In the genomic region with DNA sequence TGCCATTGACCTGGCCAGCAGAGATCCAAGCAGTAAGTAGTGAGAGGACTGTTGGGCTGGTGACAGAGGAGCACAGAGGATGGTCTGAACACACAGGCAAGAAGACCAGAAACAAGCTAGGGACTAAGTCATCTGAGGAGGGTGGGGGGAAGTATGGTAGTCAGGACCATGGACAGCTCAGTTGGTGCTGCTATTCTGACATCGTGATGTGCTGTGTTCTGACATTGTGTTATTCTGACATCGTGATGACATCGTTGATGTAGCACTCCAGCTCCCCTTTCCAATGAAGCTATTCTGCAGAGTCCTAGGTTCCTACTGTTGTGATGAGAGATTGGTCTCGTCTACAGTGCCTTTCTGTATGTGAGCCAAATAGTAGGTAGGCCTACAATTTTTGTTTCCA, we compare ENCODE assay signal across 2 cellular contexts.
TF ChIP-seq lines count a peak whose summit lies in the region.

No MANE protein-coding gene starts in this region.

TF ChIP-seq in K562, 482 proteins besides CTCF, POLR2A, EP300 and RAD21 (continued from another document):
- TF ChIP-seq DMBX1 (CRISPR knock-in tag; IDR thresholded peaks at IDR 0.05; ENCODE audit: borderline replicate concordance) (peak; percentile 57; the same call in 1 of the 2 replicates), ZNF197 (CRISPR knock-in tag; IDR thresholded peaks at IDR 0.05; ENCODE audit: low read depth) (peak; percentile 88)
- TF ChIP-seq, protein P1, sequence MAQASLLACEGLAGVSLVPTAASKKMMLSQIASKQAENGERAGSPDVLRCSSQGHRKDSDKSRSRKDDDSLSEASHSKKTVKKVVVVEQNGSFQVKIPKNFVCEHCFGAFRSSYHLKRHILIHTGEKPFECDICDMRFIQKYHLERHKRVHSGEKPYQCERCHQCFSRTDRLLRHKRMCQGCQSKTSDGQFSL (CRISPR knock-in tag; IDR thresholded peaks at IDR 0.05): peak; percentile 85
- TF ChIP-seq, protein P1 (tag; IDR thresholded peaks at IDR 0.05): no peak

TF ChIP-seq in HepG2, 621 proteins besides CTCF, POLR2A, EP300 and RAD21 (continued from another document):
- TF ChIP-seq KLF16 (CRISPR knock-in tag; IDR thresholded peaks at IDR 0.05) (peak in 1 of 2 experiments; percentile 96; a peak in 2 of 4 replicates), HMGA1 (CRISPR knock-in tag; conservative IDR thresholded peaks at IDR 0.05) (no peak), ZSCAN30 (CRISPR knock-in tag; IDR thresholded peaks at IDR 0.05) (no peak), ZNF12 (CRISPR knock-in tag; IDR thresholded peaks at IDR 0.05) (peak; percentile 82; the same call in 1 of the 2 replicates)
- TF ChIP-seq, protein P2, sequence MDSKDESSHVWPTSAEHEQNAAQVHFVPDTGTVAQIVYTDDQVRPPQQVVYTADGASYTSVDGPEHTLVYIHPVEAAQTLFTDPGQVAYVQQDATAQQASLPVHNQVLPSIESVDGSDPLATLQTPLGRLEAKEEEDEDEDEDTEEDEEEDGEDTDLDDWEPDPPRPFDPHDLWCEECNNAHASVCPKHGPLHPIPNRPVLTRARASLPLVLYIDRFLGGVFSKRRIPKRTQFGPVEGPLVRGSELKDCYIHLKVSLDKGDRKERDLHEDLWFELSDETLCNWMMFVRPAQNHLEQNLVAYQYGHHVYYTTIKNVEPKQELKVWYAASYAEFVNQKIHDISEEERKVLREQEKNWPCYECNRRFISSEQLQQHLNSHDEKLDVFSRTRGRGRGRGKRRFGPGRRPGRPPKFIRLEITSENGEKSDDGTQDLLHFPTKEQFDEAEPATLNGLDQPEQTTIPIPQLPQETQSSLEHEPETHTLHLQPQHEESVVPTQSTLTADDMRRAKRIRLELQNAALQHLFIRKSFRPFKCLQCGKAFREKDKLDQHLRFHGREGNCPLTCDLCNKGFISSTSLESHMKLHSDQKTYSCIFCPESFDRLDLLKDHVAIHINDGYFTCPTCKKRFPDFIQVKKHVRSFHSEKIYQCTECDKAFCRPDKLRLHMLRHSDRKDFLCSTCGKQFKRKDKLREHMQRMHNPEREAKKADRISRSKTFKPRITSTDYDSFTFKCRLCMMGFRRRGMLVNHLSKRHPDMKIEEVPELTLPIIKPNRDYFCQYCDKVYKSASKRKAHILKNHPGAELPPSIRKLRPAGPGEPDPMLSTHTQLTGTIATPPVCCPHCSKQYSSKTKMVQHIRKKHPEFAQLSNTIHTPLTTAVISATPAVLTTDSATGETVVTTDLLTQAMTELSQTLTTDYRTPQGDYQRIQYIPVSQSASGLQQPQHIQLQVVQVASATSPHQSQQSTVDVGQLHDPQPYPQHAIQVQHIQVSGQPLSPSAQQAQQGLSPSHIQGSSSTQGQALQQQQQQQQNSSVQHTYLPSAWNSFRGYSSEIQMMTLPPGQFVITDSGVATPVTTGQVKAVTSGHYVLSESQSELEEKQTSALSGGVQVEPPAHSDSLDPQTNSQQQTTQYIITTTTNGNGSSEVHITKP (CRISPR knock-in tag; IDR thresholded peaks at IDR 0.05; ENCODE audit: low read depth): peak; percentile 43; the same call in 1 of the 2 replicates
- TF ChIP-seq, protein P3, sequence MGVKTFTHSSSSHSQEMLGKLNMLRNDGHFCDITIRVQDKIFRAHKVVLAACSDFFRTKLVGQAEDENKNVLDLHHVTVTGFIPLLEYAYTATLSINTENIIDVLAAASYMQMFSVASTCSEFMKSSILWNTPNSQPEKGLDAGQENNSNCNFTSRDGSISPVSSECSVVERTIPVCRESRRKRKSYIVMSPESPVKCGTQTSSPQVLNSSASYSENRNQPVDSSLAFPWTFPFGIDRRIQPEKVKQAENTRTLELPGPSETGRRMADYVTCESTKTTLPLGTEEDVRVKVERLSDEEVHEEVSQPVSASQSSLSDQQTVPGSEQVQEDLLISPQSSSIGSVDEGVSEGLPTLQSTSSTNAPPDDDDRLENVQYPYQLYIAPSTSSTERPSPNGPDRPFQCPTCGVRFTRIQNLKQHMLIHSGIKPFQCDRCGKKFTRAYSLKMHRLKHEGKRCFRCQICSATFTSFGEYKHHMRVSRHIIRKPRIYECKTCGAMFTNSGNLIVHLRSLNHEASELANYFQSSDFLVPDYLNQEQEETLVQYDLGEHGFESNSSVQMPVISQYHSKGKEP (CRISPR knock-in tag; IDR thresholded peaks at IDR 0.05): peak; percentile 89; the same call in 1 of the 2 replicates
- TF ChIP-seq, protein P4, sequence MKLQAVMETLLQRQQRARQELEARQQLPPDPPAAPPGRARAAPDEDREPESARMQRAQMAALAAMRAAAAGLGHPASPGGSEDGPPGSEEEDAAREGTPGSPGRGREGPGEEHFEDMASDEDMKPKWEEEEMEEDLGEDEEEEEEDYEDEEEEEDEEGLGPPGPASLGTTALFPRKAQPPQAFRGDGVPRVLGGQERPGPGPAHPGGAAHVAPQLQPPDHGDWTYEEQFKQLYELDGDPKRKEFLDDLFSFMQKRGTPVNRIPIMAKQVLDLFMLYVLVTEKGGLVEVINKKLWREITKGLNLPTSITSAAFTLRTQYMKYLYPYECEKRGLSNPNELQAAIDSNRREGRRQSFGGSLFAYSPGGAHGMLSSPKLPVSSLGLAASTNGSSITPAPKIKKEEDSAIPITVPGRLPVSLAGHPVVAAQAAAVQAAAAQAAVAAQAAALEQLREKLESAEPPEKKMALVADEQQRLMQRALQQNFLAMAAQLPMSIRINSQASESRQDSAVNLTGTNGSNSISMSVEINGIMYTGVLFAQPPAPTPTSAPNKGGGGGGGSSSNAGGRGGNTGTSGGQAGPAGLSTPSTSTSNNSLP (IDR thresholded peaks at IDR 0.05; ENCODE audit: low read depth, low read length): no peak
